Comparison of ENCODE assay signal across 27 cellular contexts in the genomic region with DNA sequence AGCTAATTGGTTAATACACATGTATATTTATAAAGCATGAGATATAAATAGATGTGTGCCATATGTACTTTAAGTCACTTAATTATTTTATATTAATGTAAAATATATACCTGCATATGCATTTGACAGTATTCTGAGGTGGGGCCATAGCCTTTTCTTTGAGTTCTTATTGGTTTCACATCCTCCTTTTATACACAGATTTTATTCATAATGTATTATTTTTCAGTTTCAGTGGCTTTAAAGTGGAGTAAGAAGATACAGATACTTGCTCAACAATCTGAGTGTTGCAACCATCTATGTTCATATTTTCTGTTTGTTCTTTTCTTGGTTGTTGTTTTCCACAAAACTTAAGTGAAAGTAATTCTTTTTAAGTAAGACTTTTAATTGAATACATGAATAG.
DNase-seq lines count a peak whose midpoint lies in the region; ATAC-seq, FAIRE-seq and TF ChIP-seq lines count a peak whose summit lies in the region.
"Had no signal": no experiment of that assay in that cellular context is flagged by ENCODE, and none has a peak within 500 bp of the region (broad histone marks: within the 10 kb centered on the region; RNA-seq: fewer than 3 reads in every experiment).

No MANE protein-coding gene starts in this region.

- no peak overlapping the region for H3K9ac ChIP-seq in GM12878 (ENCODE audit: control insufficient read depth, insufficient read depth, low read length)

- in situ Hi-C loops in GM12878 (cut with MboI) = no loop called here

- no peak overlapping the region for H3K4me3 Mint-ChIP-seq in nephron progenitor cell
- H3K4me3 Mint-ChIP-seq: activated B cell treated with CpG ODN at 0.5 μM for 24 hours; activated naive CD8-positive, alpha-beta T cell treated with anti-CD3 and anti-CD28 coated beads for 36 hours; CD4-positive, CD25-positive, alpha-beta regulatory T cell; immature natural killer cell; natural killer cell treated with Interleukin-12 subunit alpha and Interleukin-12 subunit beta and Interleukin-15 and Interleukin-18, amount 100 ng/mL, for 72 hours had no signal

- no peak overlapping the region for H3K27ac Mint-ChIP-seq in nephron progenitor cell
- H3K27ac Mint-ChIP-seq: activated B cell treated with CpG ODN at 0.5 μM for 24 hours; activated naive CD8-positive, alpha-beta T cell treated with anti-CD3 and anti-CD28 coated beads for 36 hours; CD4-positive, CD25-positive, alpha-beta regulatory T cell; immature natural killer cell; natural killer cell treated with Interleukin-12 subunit alpha and Interleukin-12 subunit beta and Interleukin-15 and Interleukin-18, amount 100 ng/mL, for 72 hours had no signal

- peaks cover 8% of the 10 kb centered on the region for H3K4me1 Mint-ChIP-seq in nephron progenitor cell
- H3K4me1 Mint-ChIP-seq: activated B cell treated with CpG ODN at 0.5 μM for 24 hours; activated naive CD8-positive, alpha-beta T cell treated with anti-CD3 and anti-CD28 coated beads for 36 hours; CD4-positive, CD25-positive, alpha-beta regulatory T cell; immature natural killer cell had no signal

- no peak overlapping the region for H3K4me2 ChIP-seq in GM12878 (ENCODE audit: control insufficient read depth, insufficient read depth)

- no peaks in the 10 kb centered on the region for H3K27me3 ChIP-seq in GM12878 (replicated peaks in 1 of 2; ENCODE audit: control insufficient read depth in 2 of 2, insufficient read depth in 2 of 2, low read length in 1 of 2)
- H3K27me3 ChIP-seq: brain microvascular endothelial cell, ovary, transverse colon had no signal

- H3K36me3 Mint-ChIP-seq in nephron progenitor cell (ENCODE audit: low read depth) = no peaks in the 10 kb centered on the region
- H3K36me3 Mint-ChIP-seq: activated naive CD8-positive, alpha-beta T cell treated with anti-CD3 and anti-CD28 coated beads for 36 hours; CD4-positive, CD25-positive, alpha-beta regulatory T cell had no signal

- no peaks in the 10 kb centered on the region for H3K79me2 ChIP-seq in GM12878 (ENCODE audit: control insufficient read depth, insufficient read depth, low read length)

- H3K9me3 Mint-ChIP-seq in nephron progenitor cell = no peaks in the 10 kb centered on the region

- DNase-seq in GM12878 (ENCODE audit: low read depth, low spot score) = no peak
- no peak for DNase-seq in left colon
- no peak for DNase-seq in nephron progenitor cell
- no peak for DNase-seq in GM03348 (ENCODE audit: low spot score)
- DNase-seq: activated B cell treated with CpG ODN at 0.5 μM for 24 hours; activated CD4-positive, alpha-beta T cell treated with anti-CD3 and anti-CD28 coated beads, Interleukin-2, amount 50 U/mL, for 4 hours; activated CD8-positive, alpha-beta memory T cell treated with anti-CD3 and anti-CD28 coated beads, Interleukin-2, amount 50 U/mL, for 4 hours; activated naive CD8-positive, alpha-beta T cell treated with anti-CD3 and anti-CD28 coated beads for 36 hours; brain microvascular endothelial cell; CD4-positive, CD25-positive, alpha-beta regulatory T cell; DMS 273 treated with DMSO at 0.1 percent for 48 hours; effector CD8-positive, alpha-beta T cell; erythroblast; foreskin melanocyte; GDM1; GOT3; immature natural killer cell; left ventricle myocardium inferior; midbrain; ovary; right cardiac atrium; T-helper 9 cell; transverse colon had no signal

- no peak for TF ChIP-seq POLR2A in GM12878 (IDR thresholded peaks at IDR 0.05; ENCODE audit: low read depth, low read length)

- ATAC-seq in GM18520 (IDR thresholded peaks at IDR 0.05; ENCODE audit: unreplicated experiment) = peak; percentile 63
- ATAC-seq in GM21360 (IDR thresholded peaks at IDR 0.05; ENCODE audit: unreplicated experiment) = peak; percentile 64
- ATAC-seq in HG03354 (IDR thresholded peaks at IDR 0.05; ENCODE audit: poor library complexity, severe bottlenecking, unreplicated experiment) = peak; percentile 54
- peak; percentile 83 for ATAC-seq in GM12878
- no peak for ATAC-seq in left colon
- ATAC-seq: natural killer cell treated with Interleukin-12 subunit alpha and Interleukin-12 subunit beta and Interleukin-15 and Interleukin-18, amount 100 ng/mL, for 72 hours; right cardiac atrium had no signal

- POLR2A ChIA-PET in GM12878 (lab: Charles Lee) = no interaction called here

- RAD21 ChIA-PET in GM12878 (lab: Charles Lee; ENCODE audit: unreplicated experiment) = no interaction called here

- H3K9me3 ChIP-seq in GM12878 (replicated peaks; ENCODE audit: control insufficient read depth, insufficient read depth, low read length) = no peaks in the 10 kb centered on the region
- H3K9me3 ChIP-seq: left ventricle myocardium inferior, ovary, transverse colon had no signal

- no peak for TF ChIP-seq CTCF in GM12878 (IDR thresholded peaks at IDR 0.05 in 2 of 3, conservative IDR thresholded peaks at IDR 0.05 in 1 of 3; ENCODE audit: control insufficient read depth in 2 of 3, extremely low read depth in 1 of 3, insufficient read depth in 1 of 3, low read depth in 3 of 3, low read length in 3 of 3)
- TF ChIP-seq CTCF in nephron progenitor cell (IDR thresholded peaks at IDR 0.05) = no peak

- H3K27me3 Mint-ChIP-seq in nephron progenitor cell (ENCODE audit: low read depth, poor library complexity) = no peaks in the 10 kb centered on the region
- H3K27me3 Mint-ChIP-seq: activated B cell treated with CpG ODN at 0.5 μM for 24 hours; activated naive CD8-positive, alpha-beta T cell treated with anti-CD3 and anti-CD28 coated beads for 36 hours; CD4-positive, CD25-positive, alpha-beta regulatory T cell; natural killer cell treated with Interleukin-12 subunit alpha and Interleukin-12 subunit beta and Interleukin-15 and Interleukin-18, amount 100 ng/mL, for 72 hours had no signal

- no peak overlapping the region for H2AFZ ChIP-seq in GM12878 (ENCODE audit: control insufficient read depth, low read depth, low read length)

- TF ChIP-seq EP300 in GM12878 (IDR thresholded peaks at IDR 0.05; ENCODE audit: borderline replicate concordance in 1 of 2, control insufficient read depth in 1 of 2, low read depth in 2 of 2, low read length in 2 of 2) = no peak

- no peak for FAIRE-seq in GM12878 (lab: Jason Lieb, UNC)

- H3K27ac ChIP-seq in GM12878 (ENCODE audit: control insufficient read depth, insufficient read depth) = no peak overlapping the region
- H3K27ac ChIP-seq: brain microvascular endothelial cell, left ventricle myocardium inferior, ovary, transverse colon had no signal

- intact Hi-C loops in GM12878 (cut with micrococcal nuclease; ENCODE audit: unreplicated experiment) (no loop called here), left colon (cut with DNase I, micrococcal nuclease) (no loop called here)

- no peaks in the 10 kb centered on the region for H4K20me1 ChIP-seq in GM12878 (ENCODE audit: control insufficient read depth, insufficient read depth)

- CTCF ChIA-PET in GM12878 (lab: Yijun Ruan, JAX) = no interaction called here

- no peaks in the 10 kb centered on the region for H3K36me3 ChIP-seq in GM12878 (ENCODE audit: control insufficient read depth in 2 of 2, insufficient read depth in 2 of 2, low read length in 1 of 2)
- H3K36me3 ChIP-seq: brain microvascular endothelial cell, left ventricle myocardium inferior, ovary, transverse colon had no signal

- no peak overlapping the region for H3K4me3 ChIP-seq in GM12878
- H3K4me3 ChIP-seq: left ventricle myocardium inferior, ovary, transverse colon had no signal

- no TSS peak for BruUV-seq in GM12878 (replicated peaks; lab: Mats Ljungman, UMichigan)

- no peaks in the 10 kb centered on the region for H3K4me1 ChIP-seq in GM12878 (ENCODE audit: control insufficient read depth, insufficient read depth, low read length)
- H3K4me1 ChIP-seq: transverse colon had no signal

- SMC1A ChIA-PET in GM12878 (lab: Charles Lee; ENCODE audit: uncharacterized antibody, unreplicated experiment) = no interaction called here

- TF ChIP-seq RAD21 in GM12878 (IDR thresholded peaks at IDR 0.05; ENCODE audit: insufficient read depth, low read depth, low read length) = no peak

TF ChIP-seq in GM12878, 131 proteins besides CTCF, POLR2A, EP300 and RAD21:
- TF ChIP-seq TCF12 (IDR thresholded peaks at IDR 0.05; ENCODE audit: low read depth, low read length) = no peak
- TF ChIP-seq ZNF274 (IDR thresholded peaks at IDR 0.05; ENCODE audit: insufficient read depth, insufficient read length) = no peak
- TF ChIP-seq SPI1 (IDR thresholded peaks at IDR 0.05; ENCODE audit: borderline replicate concordance, insufficient read depth, low read depth, low read length) = peak; percentile 64; the same call in 1 of the 2 replicates
- peak; percentile 45; the same call in 1 of the 2 replicates for TF ChIP-seq MTA2 (IDR thresholded peaks at IDR 0.05; ENCODE audit: low read depth)
- TF ChIP-seq NR2C2 (IDR thresholded peaks at IDR 0.05; ENCODE audit: borderline replicate concordance, control insufficient read depth, insufficient read length, low read depth) = no peak
